ENCODE assay signal across 9 cellular contexts in genomic region chr2:230319211-230319862, GRCh38. TPM values are rescaled to one million over a fixed set of nuclear protein-coding genes. Genes with fewer than 3 reads are reported as not detected.
DNase-seq lines count a peak whose midpoint lies in the region; ATAC-seq and TF ChIP-seq lines count a peak whose summit lies in the region.
"Had no signal": no experiment of that assay in that cellular context is flagged by ENCODE, and none has a peak within 500 bp of the region (broad histone marks: within the 10 kb centered on the region; RNA-seq: fewer than 3 reads in every experiment).

No MANE protein-coding gene starts in this region.

- peaks cover 0 to 6% (median 0%) of the 10 kb centered on the region in 3 donors for H3K9me3 ChIP-seq in esophagus squamous epithelium
- no peaks in the 10 kb centered on the region for H3K9me3 ChIP-seq in upper lobe of left lung

- no peak for TF ChIP-seq EP300 in upper lobe of left lung (IDR thresholded peaks at IDR 0.05)

- DNase-seq in activated CD4-positive, CD25-positive, alpha-beta regulatory T cell treated with anti-CD3 and anti-CD28 coated beads, Interleukin-2, amount 50 U/mL, for 16 hours (ENCODE audit: low read depth, low spot score) = peak; percentile 48
- DNase-seq in esophagus squamous epithelium (lab: John Stamatoyannopoulos, UW) (peak; percentile 9), upper lobe of left lung (no peak), COLO829 (ENCODE audit: low spot score) (no peak), Ammon's horn (ENCODE audit: low spot score) (no peak)

- ATAC-seq in GM19324 (IDR thresholded peaks at IDR 0.05; ENCODE audit: low FRiP score, unreplicated experiment) (peak; percentile 73), HG03175 (IDR thresholded peaks at IDR 0.05; ENCODE audit: unreplicated experiment) (peak; percentile 88), upper lobe of left lung (ENCODE audit: low FRiP score in 2 of 2) (peak; percentile 38 to 59), GM19023 (IDR thresholded peaks at IDR 0.05; ENCODE audit: unreplicated experiment) (no peak)
- ATAC-seq: Panc1 had no signal

- TF ChIP-seq POLR2A in esophagus squamous epithelium (IDR thresholded peaks at IDR 0.05) (no peak), upper lobe of left lung (IDR thresholded peaks at IDR 0.05) (no peak)

- H3K4me3 ChIP-seq in esophagus squamous epithelium (no peak overlapping the region), upper lobe of left lung (no peak overlapping the region)

- H3K27me3 ChIP-seq in esophagus squamous epithelium = no peaks in the 10 kb centered on the region
- no peaks in the 10 kb centered on the region for H3K27me3 ChIP-seq in upper lobe of left lung

- H3K27ac ChIP-seq in esophagus squamous epithelium (peak overlapping the region in 2 of 4 donors; percentile 21 to 39), upper lobe of left lung (peak overlapping the region in 3 of 4 donors; percentile 12 to 71 (median 35))

- no peak for TF ChIP-seq CTCF in esophagus squamous epithelium (IDR thresholded peaks at IDR 0.05)
- TF ChIP-seq CTCF in upper lobe of left lung (IDR thresholded peaks at IDR 0.05) = no peak

- intact Hi-C loops in esophagus squamous epithelium (cut with DNase I) = no loop called here

- H3K4me1 ChIP-seq in esophagus squamous epithelium (peaks cover 0 to 9% (median 0%) of the 10 kb centered on the region in 3 donors), upper lobe of left lung (peaks cover 13 to 18% (median 15%) of the 10 kb centered on the region in 4 donors)

- H3K36me3 ChIP-seq in esophagus squamous epithelium (no peaks in the 10 kb centered on the region), upper lobe of left lung (no peaks in the 10 kb centered on the region)

- WGBS in esophagus squamous epithelium, 2 donors = 68 to 72% methylated on average over 3 to 5 of the region's 5 CpGs
- 50% methylated on average over 4 to 5 of the region's 5 CpGs for WGBS in upper lobe of left lung, 2 donors

RNA-seq across cellular contexts. Expression of gene SP140L, which starts 7.7 kb away (rescaled TPM):
- total RNA-seq in esophagus squamous epithelium = 10 to 100 TPM in 1 of 4 donors, 1 to 10 TPM in 3; 4.8 to 17.2 (median 7.7) TPM
- 10 to 100 TPM; 15.5 to 38.8 (median 18.9) TPM for total RNA-seq in upper lobe of left lung

Comparison
In these comparisons a context has a peak if more than half of its experiments do, and no peak if none do; other contexts are left out.
1. DNase-seq: peak in activated CD4-positive, CD25-positive, alpha-beta regulatory T cell treated with anti-CD3 and anti-CD28 coated beads, Interleukin-2, amount 50 U/mL, for 16 hours (single experiment) and esophagus squamous epithelium (single experiment); none in upper lobe of left lung (0 of 2), COLO829 (single experiment) and Ammon's horn (single experiment).